Comparison of ENCODE assay signal across 33 cellular contexts in genomic region chr4:140928880-140929279, GRCh38.
DNase-seq lines count a peak whose midpoint lies in the region; ATAC-seq, FAIRE-seq and TF ChIP-seq lines count a peak whose summit lies in the region.
"Had no signal": no experiment of that assay in that cellular context is flagged by ENCODE, and none has a peak within 500 bp of the region (broad histone marks: within the 10 kb centered on the region; RNA-seq: fewer than 3 reads in every experiment).

No MANE protein-coding gene starts in this region.

- H4K20me1 ChIP-seq in astrocyte (ENCODE audit: insufficient read depth, low read length) = no peaks in the 10 kb centered on the region

- H3K4me1 ChIP-seq in ACC112 (ENCODE audit: control insufficient read depth, insufficient read depth, low read length, unreplicated experiment) (peaks cover 9% of the 10 kb centered on the region), astrocyte (ENCODE audit: insufficient read depth, low read length) (no peaks in the 10 kb centered on the region), stomach (peaks cover 0 to 9% (median 0%) of the 10 kb centered on the region in 4 donors), left lung (no peaks in the 10 kb centered on the region)

- ATAC-seq in left lung = no peak
- ATAC-seq: activated CD8-positive, alpha-beta memory T cell treated with anti-CD3 and anti-CD28 coated beads, Interleukin-2, amount 10 ng/mL, durations not matched to agents 7 days and 5 days; GM12878; left ventricle myocardium superior; stimulated activated naive CD8-positive, alpha-beta T cell treated with anti-CD3 and anti-CD28 coated beads, Interleukin-15, Interleukin-2, amounts not matched to agents 100 U/mL and 50 U/mL, for 24 hours had no signal

- 35 to 46% (median 39%) methylated on average over 3 of the region's 3 CpGs for WGBS in stomach, 5 donors

- peaks cover 29% of the 10 kb centered on the region for H3K4me1 Mint-ChIP-seq in HFFc6 (ENCODE audit: low read depth)
- H3K4me1 Mint-ChIP-seq in astrocyte (ENCODE audit: low read depth, unreplicated experiment) = peaks cover 9% of the 10 kb centered on the region
- peaks cover 7% of the 10 kb centered on the region for H3K4me1 Mint-ChIP-seq in progenitor cell of endocrine pancreas (ENCODE audit: low read depth)
- H3K4me1 Mint-ChIP-seq: activated CD8-positive, alpha-beta memory T cell treated with anti-CD3 and anti-CD28 coated beads, Interleukin-2, amount 10 ng/mL, durations not matched to agents 7 days and 5 days; naive B cell had no signal

- intact Hi-C loops in stomach (cut with DNase I; ENCODE audit: low total_unique reads) = no loop called here
- intact Hi-C loops in left lung (cut with DNase I) = no loop called here

- H3K27ac ChIP-seq in ACC112 (ENCODE audit: low read depth, low read length) (peak overlapping the region; percentile 30; the same call in 1 of the 2 replicates), astrocyte (ENCODE audit: low read depth, low read length) (no peak overlapping the region), stomach (no peak overlapping the region), left lung (no peak overlapping the region)
- H3K27ac ChIP-seq: adrenal gland, coronary artery, HL-60, PC-9, skin epidermis, transverse colon had no signal

- no peak for TF ChIP-seq EP300 in stomach (IDR thresholded peaks at IDR 0.05)

- H3K27me3 ChIP-seq in ACC112 (ENCODE audit: insufficient read depth, low read length) = no peaks in the 10 kb centered on the region
- no peaks in the 10 kb centered on the region for H3K27me3 ChIP-seq in astrocyte (ENCODE audit: insufficient read depth, low read length)
- no peaks in the 10 kb centered on the region for H3K27me3 ChIP-seq in stomach
- H3K27me3 ChIP-seq in left lung = no peaks in the 10 kb centered on the region
- H3K27me3 ChIP-seq: adrenal gland, transverse colon had no signal

- TF ChIP-seq CTCF in HFFc6 (IDR thresholded peaks at IDR 0.05) (no peak), astrocyte (IDR thresholded peaks at IDR 0.05; ENCODE audit: insufficient read depth, low read depth, low read length) (no peak), stomach (IDR thresholded peaks at IDR 0.05) (no peak), left lung (IDR thresholded peaks at IDR 0.05) (no peak), progenitor cell of endocrine pancreas (IDR thresholded peaks at IDR 0.05; ENCODE audit: unreplicated experiment) (no peak)

- H3K4me3 Mint-ChIP-seq in HFFc6 (0 out of 2 replicates have a peak overlapping the region, but pooled peaks have one; percentile 41), astrocyte (ENCODE audit: unreplicated experiment) (no peak overlapping the region), progenitor cell of endocrine pancreas (ENCODE audit: low read depth) (no peak overlapping the region)
- H3K4me3 Mint-ChIP-seq: activated CD8-positive, alpha-beta memory T cell treated with anti-CD3 and anti-CD28 coated beads, Interleukin-2, amount 10 ng/mL, durations not matched to agents 7 days and 5 days; mesothelial cell of epicardium; naive B cell had no signal

- peaks cover 2% of the 10 kb centered on the region for H3K27me3 Mint-ChIP-seq in HFFc6 (ENCODE audit: insufficient read depth)
- H3K27me3 Mint-ChIP-seq in astrocyte (ENCODE audit: low read depth, unreplicated experiment) = no peaks in the 10 kb centered on the region
- H3K27me3 Mint-ChIP-seq in progenitor cell of endocrine pancreas = no peaks in the 10 kb centered on the region
- H3K27me3 Mint-ChIP-seq: activated CD8-positive, alpha-beta memory T cell treated with anti-CD3 and anti-CD28 coated beads, Interleukin-2, amount 10 ng/mL, durations not matched to agents 7 days and 5 days had no signal

- no peaks in the 10 kb centered on the region for H3K36me3 ChIP-seq in ACC112 (ENCODE audit: insufficient read depth, low read length)
- H3K36me3 ChIP-seq in astrocyte (ENCODE audit: insufficient read depth, low read length) = no peaks in the 10 kb centered on the region
- no peaks in the 10 kb centered on the region for H3K36me3 ChIP-seq in stomach
- no peaks in the 10 kb centered on the region for H3K36me3 ChIP-seq in left lung
- H3K36me3 ChIP-seq: adrenal gland, transverse colon had no signal

- H3K4me3 ChIP-seq in ACC112 (ENCODE audit: low read depth, low read length) = no peak overlapping the region
- no peak overlapping the region for H3K4me3 ChIP-seq in astrocyte (ENCODE audit: insufficient read depth, low read depth, low read length)
- H3K4me3 ChIP-seq in stomach = no peak overlapping the region
- H3K4me3 ChIP-seq in left lung = no peak overlapping the region
- H3K4me3 ChIP-seq: adrenal gland, coronary artery, GM12878, PC-9, skin epidermis, transverse colon had no signal

- H3K36me3 Mint-ChIP-seq in HFFc6 (ENCODE audit: low read depth) (peaks cover 3% of the 10 kb centered on the region; the same call in 1 of the 2 replicates), astrocyte (ENCODE audit: low read depth, unreplicated experiment) (peaks cover 3% of the 10 kb centered on the region), progenitor cell of endocrine pancreas (ENCODE audit: insufficient read depth) (peaks cover 3% of the 10 kb centered on the region)
- H3K36me3 Mint-ChIP-seq: activated CD8-positive, alpha-beta memory T cell treated with anti-CD3 and anti-CD28 coated beads, Interleukin-2, amount 10 ng/mL, durations not matched to agents 7 days and 5 days had no signal

- DNase-seq in HFFc6 = peak; percentile 44
- DNase-seq in astrocyte (ENCODE audit: low read depth) = peak; percentile 25
- DNase-seq in foreskin melanocyte = peak; percentile 51
- no peak for DNase-seq in stomach
- DNase-seq in activated T-cell treated with anti-CD3 and anti-CD28 coated beads for 4 hours = no peak
- DNase-seq in left lung = no peak
- no peak for DNase-seq in progenitor cell of endocrine pancreas (ENCODE audit: low spot score, unreplicated experiment)
- DNase-seq: activated CD8-positive, alpha-beta memory T cell treated with anti-CD3 and anti-CD28 coated beads, Interleukin-2, amount 10 ng/mL, durations not matched to agents 7 days and 5 days; activated naive CD4-positive, alpha-beta T cell treated with Interleukin-2 at 50 U/mL for 16 hours; C1 segment of cervical spinal cord; DND-41; effector memory CD4-positive, alpha-beta T cell; Karpas-422; left ventricle myocardium superior; naive B cell; NCI-H146; NCI-H524; NK-92 treated with Interleukin-12 subunit alpha and Interleukin-12 subunit beta, amount 100 ng/mL, for 24 hours; occipital lobe; PC-9; Right ventricle myocardium superior; stimulated activated naive CD8-positive, alpha-beta T cell treated with anti-CD3 and anti-CD28 coated beads, Interleukin-15, Interleukin-2, amounts not matched to agents 100 U/mL and 50 U/mL, for 24 hours; SW 1271; T-helper 9 cell; transverse colon had no signal

- H3K9me3 Mint-ChIP-seq in HFFc6 (no peaks in the 10 kb centered on the region), astrocyte (ENCODE audit: unreplicated experiment) (no peaks in the 10 kb centered on the region), progenitor cell of endocrine pancreas (ENCODE audit: low read depth) (no peaks in the 10 kb centered on the region)

- no peaks in the 10 kb centered on the region for H3K9me3 ChIP-seq in astrocyte (ENCODE audit: insufficient read depth, low read depth, low read length)
- no peaks in the 10 kb centered on the region for H3K9me3 ChIP-seq in stomach
- no peaks in the 10 kb centered on the region for H3K9me3 ChIP-seq in left lung
- H3K9me3 ChIP-seq: adrenal gland, transverse colon had no signal

- no peak for FAIRE-seq in astrocyte (lab: Jason Lieb, UNC)
- FAIRE-seq: A204.1, GM12878 had no signal

- H2AFZ ChIP-seq in ACC112 (ENCODE audit: low read length, unreplicated experiment) (no peak overlapping the region), astrocyte (ENCODE audit: low read depth, low read length) (no peak overlapping the region)
- H2AFZ ChIP-seq: PC-9 had no signal

- H3K79me2 ChIP-seq in ACC112 (ENCODE audit: control insufficient read depth, insufficient read depth, low read length, unreplicated experiment) (no peaks in the 10 kb centered on the region), astrocyte (ENCODE audit: insufficient read depth, low read length) (no peaks in the 10 kb centered on the region)

- no peak overlapping the region for H3K4me2 ChIP-seq in astrocyte (ENCODE audit: low read length)
- H3K4me2 ChIP-seq: PC-9 had no signal

- no peak for TF ChIP-seq POLR2A in stomach (IDR thresholded peaks at IDR 0.05)

- no peak overlapping the region for H3K9ac ChIP-seq in astrocyte (ENCODE audit: low read length)

- H3K27ac Mint-ChIP-seq in HFFc6 (peak overlapping the region; percentile 80), astrocyte (ENCODE audit: unreplicated experiment) (no peak overlapping the region), progenitor cell of endocrine pancreas (no peak overlapping the region)
- H3K27ac Mint-ChIP-seq: activated CD8-positive, alpha-beta memory T cell treated with anti-CD3 and anti-CD28 coated beads, Interleukin-2, amount 10 ng/mL, durations not matched to agents 7 days and 5 days; mesothelial cell of epicardium had no signal

Comparison
In these comparisons a context has a peak if more than half of its experiments do, and no peak if none do; other contexts are left out.
1. DNase-seq: peak in HFFc6 (single experiment), astrocyte (single experiment) and foreskin melanocyte (single experiment); none in stomach (single experiment), activated T-cell treated with anti-CD3 and anti-CD28 coated beads for 4 hours (single experiment), left lung (0 of 2) and progenitor cell of endocrine pancreas (single experiment).